Comparison of ENCODE assay signal across 27 cellular contexts in the genomic region with DNA sequence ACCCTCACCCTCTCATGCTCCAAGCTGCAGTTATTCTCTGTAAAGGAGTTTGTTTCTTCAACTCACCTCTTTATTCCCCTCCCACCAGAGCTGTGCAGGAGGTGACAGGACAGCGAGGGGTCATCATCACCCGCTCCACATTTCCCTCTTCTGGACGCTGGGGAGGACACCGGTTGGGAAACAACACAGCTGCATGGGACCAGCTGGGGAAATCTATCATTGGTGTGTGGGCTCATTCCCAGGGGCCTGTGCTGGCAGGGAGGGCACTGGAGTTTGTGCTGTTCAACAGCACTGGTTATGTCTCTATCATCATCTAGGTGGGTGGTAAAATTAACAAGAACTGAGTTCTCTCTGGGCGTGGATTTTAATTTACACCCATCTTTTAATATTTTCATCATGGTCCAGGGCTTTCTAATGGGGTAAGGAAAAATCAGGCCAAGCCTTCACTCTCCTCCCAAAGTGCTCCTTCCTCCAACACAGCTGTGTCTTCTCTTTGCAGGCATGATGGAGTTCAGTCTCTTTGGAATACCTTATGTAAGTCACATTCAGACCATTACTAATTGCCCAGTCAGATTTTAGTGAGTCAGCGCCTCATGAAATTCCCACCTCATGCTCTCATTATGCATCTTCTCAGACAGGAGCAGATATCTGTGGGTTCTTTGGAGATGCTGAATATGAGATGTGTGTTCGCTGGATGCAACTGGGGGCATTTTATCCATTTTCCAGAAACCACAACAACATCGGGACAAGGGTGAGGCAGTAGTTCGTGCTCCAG.
DNase-seq lines count a peak whose midpoint lies in the region; TF ChIP-seq lines count a peak whose summit lies in the region.
"Had no signal": no experiment of that assay in that cellular context is flagged by ENCODE, and none has a peak within 500 bp of the region (broad histone marks: within the 10 kb centered on the region; RNA-seq: fewer than 3 reads in every experiment).

No MANE protein-coding gene starts in this region.

- no peaks in the 10 kb centered on the region for H3K27me3 ChIP-seq in SJCRH30
- H3K27me3 ChIP-seq in tibial nerve, result no peaks in the 10 kb centered on the region
- H3K27me3 ChIP-seq in osteoblast (ENCODE audit: insufficient read depth, low read length), result no peaks in the 10 kb centered on the region
- H3K27me3 ChIP-seq: brain microvascular endothelial cell, right atrium auricular region, upper lobe of left lung had no signal

- no peak for TF ChIP-seq CTCF in tibial nerve (IDR thresholded peaks at IDR 0.05)
- no peak for TF ChIP-seq CTCF in osteoblast (IDR thresholded peaks at IDR 0.05; ENCODE audit: extremely low read depth, low read depth, low read length)

- TF ChIP-seq POLR2A in tibial nerve (IDR thresholded peaks at IDR 0.05), result no peak

- WGBS in tibial nerve, 2 donors, result 79% methylated on average over 9 of the region's 9 CpGs

- H3K4me2 ChIP-seq in osteoblast (ENCODE audit: insufficient read depth, low read length), result no peak overlapping the region

- H3K9me3 ChIP-seq in SJCRH30 (replicated peaks) (no peaks in the 10 kb centered on the region), tibial nerve (no peaks in the 10 kb centered on the region), osteoblast (ENCODE audit: low read depth, low read length) (no peaks in the 10 kb centered on the region)
- H3K9me3 ChIP-seq: right atrium auricular region, spleen, upper lobe of left lung had no signal

- TF ChIP-seq EP300 in tibial nerve (IDR thresholded peaks at IDR 0.05), result no peak

- no peaks in the 10 kb centered on the region for H4K20me1 ChIP-seq in osteoblast (ENCODE audit: insufficient read depth, low read length)

- H3K27ac ChIP-seq in SJCRH30 (peak overlapping the region; percentile 98), epithelial cell of prostate (no peak overlapping the region), tibial nerve (no peak overlapping the region), osteoblast (ENCODE audit: low read depth, low read length) (no peak overlapping the region)
- H3K27ac ChIP-seq: brain microvascular endothelial cell, HL-60, parathyroid adenoma, right atrium auricular region, spleen, upper lobe of left lung had no signal

- peaks cover 19% of the 10 kb centered on the region for H3K4me1 ChIP-seq in SJCRH30
- H3K4me1 ChIP-seq in tibial nerve, result no peaks in the 10 kb centered on the region
- H3K4me1 ChIP-seq in osteoblast (ENCODE audit: insufficient read depth, low read length), result no peaks in the 10 kb centered on the region
- H3K4me1 ChIP-seq: parathyroid adenoma, right atrium auricular region, spleen, upper lobe of left lung had no signal

- H3K79me2 ChIP-seq in osteoblast (ENCODE audit: insufficient read depth, low read length), result no peaks in the 10 kb centered on the region
- H3K79me2 ChIP-seq: parathyroid adenoma had no signal

- H3K4me3 ChIP-seq in SJCRH30 (peak overlapping the region; percentile 24), tibial nerve (no peak overlapping the region), osteoblast (ENCODE audit: insufficient read depth, low read length) (no peak overlapping the region)
- H3K4me3 ChIP-seq: right atrium auricular region, spleen, upper lobe of left lung had no signal

- H2AFZ ChIP-seq in osteoblast (ENCODE audit: low read length), result no peak overlapping the region
- H2AFZ ChIP-seq: parathyroid adenoma had no signal

- DNase-seq in HS-5 (ENCODE audit: low read depth), result peak; percentile 69
- peak; percentile 84 to 85 for DNase-seq in SJCRH30
- peak; percentile 14 for DNase-seq in epithelial cell of prostate (ENCODE audit: low read depth, low spot score)
- DNase-seq in tibial nerve (ENCODE audit: low spot score in 2 of 2), result no peak
- no peak for DNase-seq in cerebellar cortex (ENCODE audit: low spot score)
- DNase-seq in osteoblast (ENCODE audit: insufficient read length, low spot score, missing footprints), result no peak
- no peak for DNase-seq in dermis blood vessel endothelial cell
- DNase-seq: activated CD4-positive, alpha-beta T cell treated with anti-CD3 and anti-CD28 coated beads, Interleukin-2, amount 10 ng/mL, durations not matched to agents 7 days and 5 days; activated naive CD4-positive, alpha-beta T cell; activated T-cell treated with anti-CD3 and anti-CD28 coated beads, Interleukin-2, amount 50 U/mL, for 72 hours; brain microvascular endothelial cell; DND-41; effector memory CD4-positive, alpha-beta T cell; foreskin melanocyte; Kasumi-1; left cardiac atrium; NCI-H1092 treated with DMSO at 0.1 percent for 48 hours; NCI-H187 treated with DMSO at 0.1 percent for 48 hours; NCI-H2227 treated with DMSO at 0.1 percent for 48 hours; NCI-H748 treated with DMSO at 0.1 percent for 48 hours; spleen; stimulated activated CD4-positive, alpha-beta T cell treated with anti-CD3 and anti-CD28 coated beads, Interleukin-2, amount 100 ng/mL, for 48 hours; T-helper 9 cell; upper lobe of left lung had no signal

- H3K36me3 ChIP-seq in SJCRH30, result no peaks in the 10 kb centered on the region
- no peaks in the 10 kb centered on the region for H3K36me3 ChIP-seq in tibial nerve
- H3K36me3 ChIP-seq in osteoblast (ENCODE audit: insufficient read depth, low read length), result no peaks in the 10 kb centered on the region
- H3K36me3 ChIP-seq: brain microvascular endothelial cell, right atrium auricular region, spleen, upper lobe of left lung had no signal

Comparison
In these comparisons a context has a peak if more than half of its experiments do, and no peak if none do; other contexts are left out.
1. DNase-seq: peak in HS-5 (single experiment), SJCRH30 (2 of 2) and epithelial cell of prostate (single experiment); none in tibial nerve (0 of 2), cerebellar cortex (single experiment), osteoblast (single experiment) and dermis blood vessel endothelial cell (single experiment).